Comparison of ENCODE assay signal across 22 cellular contexts in the genomic region with DNA sequence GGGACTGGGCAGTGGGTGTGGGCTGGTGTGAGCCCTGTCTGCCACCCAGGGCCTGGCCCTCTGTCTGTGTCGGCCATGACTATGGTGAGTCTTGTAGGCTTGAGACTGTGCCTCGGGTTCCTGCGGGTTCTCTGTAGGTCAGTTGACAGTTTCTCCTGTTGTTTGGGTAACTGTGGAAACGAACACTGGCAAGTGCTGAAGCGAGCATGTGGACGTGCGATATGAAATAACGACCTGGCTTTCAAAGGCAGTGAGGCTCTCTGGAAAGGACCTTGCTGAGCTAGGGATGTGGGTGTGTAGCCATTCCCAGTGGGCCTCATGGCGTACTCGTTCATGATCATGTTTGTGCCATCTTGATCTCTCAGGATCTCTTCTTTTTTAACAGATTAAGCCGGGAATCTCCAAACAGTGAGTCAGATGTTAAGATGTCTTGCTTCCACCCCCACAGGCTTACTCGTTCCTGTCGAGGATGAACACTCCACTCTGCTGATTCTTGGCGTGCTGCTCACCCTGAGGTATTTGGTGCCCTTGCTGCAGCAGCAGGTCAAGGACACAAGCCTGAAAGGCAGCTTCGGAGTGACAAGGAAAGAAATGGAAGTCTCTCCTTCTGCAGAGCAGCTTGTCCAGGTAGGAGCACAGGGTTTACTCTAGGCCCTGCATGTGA. TPM values are rescaled to one million over a fixed set of nuclear protein-coding genes. Genes with fewer than 3 reads are reported as not detected.
A peak's percentile ranks its signal among the peaks of the same experiment; 100 is the strongest.
DNase-seq lines count a peak whose midpoint lies in the region; ATAC-seq and TF ChIP-seq lines count a peak whose summit lies in the region.
"Had no signal": no experiment of that assay in that cellular context is flagged by ENCODE, and none has a peak within 500 bp of the region (broad histone marks: within the 10 kb centered on the region; RNA-seq: fewer than 3 reads in every experiment).

No MANE protein-coding gene starts in this region.

- peaks cover 32% of the 10 kb centered on the region for H3K36me3 Mint-ChIP-seq in T-helper 2 cell treated with Interferon-gamma antibody and Interleukin-4, amounts not matched to agents 5 μg/mL and 100 μg/mL, for 36 hours (ENCODE audit: low read depth)
- peaks cover 5% of the 10 kb centered on the region for H3K36me3 Mint-ChIP-seq in T-helper 17 cell (ENCODE audit: low read depth)
- peaks cover 21% of the 10 kb centered on the region for H3K36me3 Mint-ChIP-seq in activated naive CD8-positive, alpha-beta T cell treated with anti-CD3 and anti-CD28 coated beads, Interleukin-2, amount 50 U/mL, for 24 hours (ENCODE audit: low read depth)

- H2AFZ ChIP-seq in smooth muscle cell (ENCODE audit: low read depth), result no peak overlapping the region

- H3K36me3 ChIP-seq in gastroesophageal sphincter, result peaks cover 0 to 55% of the 10 kb centered on the region in 2 donors
- no peaks in the 10 kb centered on the region for H3K36me3 ChIP-seq in smooth muscle cell (ENCODE audit: low read depth)

- ATAC-seq in T-helper 17 cell, result no peak
- ATAC-seq in gastroesophageal sphincter, result peak; percentile 61
- ATAC-seq in activated naive CD8-positive, alpha-beta T cell treated with anti-CD3 and anti-CD28 coated beads, Interleukin-2, amount 50 U/mL, for 24 hours, result no peak
- ATAC-seq: PC-3 had no signal

- no peaks in the 10 kb centered on the region for H3K79me2 ChIP-seq in smooth muscle cell (ENCODE audit: low read depth)

- no peak for TF ChIP-seq POLR2A in gastroesophageal sphincter (IDR thresholded peaks at IDR 0.05)

- H3K4me3 ChIP-seq in gastroesophageal sphincter (no peak overlapping the region), smooth muscle cell (no peak overlapping the region)
- H3K4me3 ChIP-seq: colonic mucosa, SK-N-MC had no signal

- no peak for TF ChIP-seq EP300 in gastroesophageal sphincter (IDR thresholded peaks at IDR 0.05)

- peaks cover 25% of the 10 kb centered on the region for H4K20me1 ChIP-seq in smooth muscle cell (ENCODE audit: low read depth)

- H3K4me2 ChIP-seq in smooth muscle cell, result peak overlapping the region; percentile 5

- WGBS in gastroesophageal sphincter (ENCODE audit: low coverage in 1 of 2), 2 donors, result 63 to 67% methylated on average over 3 to 6 of the region's 15 CpGs
- WGBS in smooth muscle cell (ENCODE audit: low lambda C conversion rate), result 46% methylated on average over 15 of the region's 15 CpGs

- H3K4me1 ChIP-seq in gastroesophageal sphincter (peaks cover 4 to 84% (median 31%) of the 10 kb centered on the region in 3 donors), smooth muscle cell (ENCODE audit: low read depth) (peaks cover 5% of the 10 kb centered on the region)
- H3K4me1 ChIP-seq: colonic mucosa had no signal

- H3K9ac ChIP-seq in smooth muscle cell (ENCODE audit: low read depth), result peak overlapping the region; percentile 48

- no peaks in the 10 kb centered on the region for H3K27me3 Mint-ChIP-seq in T-helper 2 cell treated with Interferon-gamma antibody and Interleukin-4, amounts not matched to agents 5 μg/mL and 100 μg/mL, for 36 hours (ENCODE audit: low read depth)
- no peaks in the 10 kb centered on the region for H3K27me3 Mint-ChIP-seq in T-helper 17 cell
- H3K27me3 Mint-ChIP-seq in activated naive CD8-positive, alpha-beta T cell treated with anti-CD3 and anti-CD28 coated beads, Interleukin-2, amount 50 U/mL, for 24 hours, result no peaks in the 10 kb centered on the region

- H3K27ac ChIP-seq in gastroesophageal sphincter, result peak overlapping the region; percentile 52 to 84 (median 68)
- peak overlapping the region; percentile 89 for H3K27ac ChIP-seq in smooth muscle cell (ENCODE audit: low read depth)
- H3K27ac ChIP-seq: colonic mucosa, SK-N-MC had no signal

- H3K4me1 Mint-ChIP-seq in T-helper 2 cell treated with Interferon-gamma antibody and Interleukin-4, amounts not matched to agents 5 μg/mL and 100 μg/mL, for 36 hours (ENCODE audit: low read depth), result no peaks in the 10 kb centered on the region
- peaks cover 5% of the 10 kb centered on the region for H3K4me1 Mint-ChIP-seq in T-helper 17 cell
- peaks cover 3% of the 10 kb centered on the region for H3K4me1 Mint-ChIP-seq in activated naive CD8-positive, alpha-beta T cell treated with anti-CD3 and anti-CD28 coated beads, Interleukin-2, amount 50 U/mL, for 24 hours
- H3K4me1 Mint-ChIP-seq: mesothelial cell of epicardium, neural crest cell had no signal

- H3K9me3 Mint-ChIP-seq in T-helper 2 cell treated with Interferon-gamma antibody and Interleukin-4, amounts not matched to agents 5 μg/mL and 100 μg/mL, for 36 hours, result no peaks in the 10 kb centered on the region
- no peaks in the 10 kb centered on the region for H3K9me3 Mint-ChIP-seq in activated naive CD8-positive, alpha-beta T cell treated with anti-CD3 and anti-CD28 coated beads, Interleukin-2, amount 50 U/mL, for 24 hours
- H3K9me3 Mint-ChIP-seq: mesothelial cell of epicardium, neural crest cell had no signal

- TF ChIP-seq CTCF in gastroesophageal sphincter (IDR thresholded peaks at IDR 0.05) (no peak), smooth muscle cell (IDR thresholded peaks at IDR 0.05; ENCODE audit: borderline replicate concordance, insufficient read depth, poor library complexity, severe bottlenecking) (no peak)

- H3F3A ChIP-seq in smooth muscle cell (ENCODE audit: low read depth), result peaks cover 6% of the 10 kb centered on the region

- H3K9me3 ChIP-seq in T-helper 17 cell (ENCODE audit: control insufficient read depth, low read length, poor library complexity, severe bottlenecking) (no peaks in the 10 kb centered on the region), gastroesophageal sphincter (no peaks in the 10 kb centered on the region), smooth muscle cell (replicated peaks; ENCODE audit: low read depth) (no peaks in the 10 kb centered on the region)
- H3K9me3 ChIP-seq: colonic mucosa had no signal

- no peak overlapping the region for H3K27ac Mint-ChIP-seq in T-helper 2 cell treated with Interferon-gamma antibody and Interleukin-4, amounts not matched to agents 5 μg/mL and 100 μg/mL, for 36 hours
- peak overlapping the region; percentile 32 for H3K27ac Mint-ChIP-seq in T-helper 17 cell
- H3K27ac Mint-ChIP-seq in activated naive CD8-positive, alpha-beta T cell treated with anti-CD3 and anti-CD28 coated beads, Interleukin-2, amount 50 U/mL, for 24 hours, result no peak overlapping the region
- H3K27ac Mint-ChIP-seq: mesothelial cell of epicardium had no signal

- DNase-seq in T-helper 2 cell treated with Interferon-gamma antibody and Interleukin-4, amounts not matched to agents 5 μg/mL and 100 μg/mL, for 36 hours (ENCODE audit: low spot score), result peak; percentile 8
- DNase-seq in T-helper 2 cell (no peak), T-helper 17 cell (no peak), smooth muscle cell (lab: John Stamatoyannopoulos, UW; ENCODE audit: unreplicated experiment) (no peak), DMS153 (lab: John Stamatoyannopoulos, UW) (no peak), HUDEP-2 (lab: John Stamatoyannopoulos, UW; ENCODE audit: unreplicated experiment in 76 of 76) (no peak)
- DNase-seq in activated naive CD8-positive, alpha-beta T cell treated with anti-CD3 and anti-CD28 coated beads, Interleukin-2, amount 50 U/mL, for 24 hours, result no peak
- DNase-seq: ACHN, activated gamma-delta T cell, colonic mucosa, islet precursor cell, NCI-H1436 treated with DMSO at 0.1 percent for 48 hours, PC-3, retina, substantia nigra had no signal

- no peak overlapping the region for H3K4me3 Mint-ChIP-seq in T-helper 2 cell treated with Interferon-gamma antibody and Interleukin-4, amounts not matched to agents 5 μg/mL and 100 μg/mL, for 36 hours
- no peak overlapping the region for H3K4me3 Mint-ChIP-seq in T-helper 17 cell
- no peak overlapping the region for H3K4me3 Mint-ChIP-seq in activated naive CD8-positive, alpha-beta T cell treated with anti-CD3 and anti-CD28 coated beads, Interleukin-2, amount 50 U/mL, for 24 hours
- H3K4me3 Mint-ChIP-seq: mesothelial cell of epicardium, neural crest cell had no signal

- H3K27me3 ChIP-seq in gastroesophageal sphincter (no peaks in the 10 kb centered on the region), smooth muscle cell (ENCODE audit: low read depth) (no peaks in the 10 kb centered on the region)
- H3K27me3 ChIP-seq: colonic mucosa had no signal

RNA-seq across cellular contexts. Expression of gene HTT, which starts 41.3 kb away (rescaled TPM):
- total RNA-seq in T-helper 17 cell (10 to 100 TPM; 83.9 to 89.9 TPM), gastroesophageal sphincter (10 to 100 TPM; 31.1 to 48.6 (median 43.0) TPM), smooth muscle cell (16.4 and 23.6 TPM in 2 replicates)
- 7.1 and 11.4 TPM in 2 replicates for polyA plus RNA-seq in smooth muscle cell

RNA-seq across cellular contexts. Expression of gene HTT-AS, which starts 41.4 kb away (rescaled TPM):
- total RNA-seq in T-helper 17 cell (not detected), gastroesophageal sphincter (not detected), smooth muscle cell (not detected in 2 replicates)
- polyA plus RNA-seq in smooth muscle cell, result not detected in 2 replicates
- total RNA-seq: activated CD8-positive, alpha-beta memory T cell treated with anti-CD3 and anti-CD28 coated beads for 36 hours; colonic mucosa; H1; mesothelial cell of epicardium; NCI-H460; neural crest cell; PC-3 had no signal
- polyA plus RNA-seq: H1 had no signal
